In genomic region chr2:203802277-203803045, GRCh38 we compare ENCODE assay signal across 9 cellular contexts.
DNase-seq lines count a peak whose midpoint lies in the region; ATAC-seq and TF ChIP-seq lines count a peak whose summit lies in the region.
"Had no signal": no experiment of that assay in that cellular context is flagged by ENCODE, and none has a peak within 500 bp of the region (broad histone marks: within the 10 kb centered on the region; RNA-seq: fewer than 3 reads in every experiment).

No MANE protein-coding gene starts in this region.

- intact Hi-C loops in cardiac septum (cut with DNase I) = no loop called here

- ATAC-seq in SK-N-SH treated with all-trans-retinoic acid at 6 μM for 48 hours (peak; percentile 64), GM19467 (IDR thresholded peaks at IDR 0.05; ENCODE audit: unreplicated experiment) (no peak)

- DNase-seq in GM04503 (ENCODE audit: low read depth) = peak; percentile 97
- peak; percentile 97 for DNase-seq in astrocyte of the hippocampus (ENCODE audit: low read depth, low spot score)
- peak in 2 of 3 donors; percentile 48 to 60 for DNase-seq in stimulated activated CD4-positive, alpha-beta T cell treated with anti-CD3 and anti-CD28 coated beads, Interleukin-12 subunit alpha, Interleukin-12 subunit beta, amount 100 ng/mL, for 48 hours (ENCODE audit: low read depth in 2 of 3, low spot score in 1 of 3)
- no peak for DNase-seq in UCSD-AML1 (lab: John Stamatoyannopoulos, UW; ENCODE audit: unreplicated experiment)
- DNase-seq in ecto neural progenitor cell (ENCODE audit: low spot score) = no peak
- DNase-seq in cardiac septum (ENCODE audit: low spot score) = no peak
- DNase-seq: H7 had no signal

TF ChIP-seq in SK-N-SH treated with all-trans-retinoic acid at 6 μM for 48 hours, 23 proteins besides CTCF, POLR2A, EP300 and RAD21:
- no peak for TF ChIP-seq PATZ1 (CRISPR knock-in tag; IDR thresholded peaks at IDR 0.05; ENCODE audit: borderline replicate concordance)
- TF ChIP-seq CSRNP3 (CRISPR knock-in tag; IDR thresholded peaks at IDR 0.05) = no peak

Comparison
In these comparisons a context has a peak if more than half of its experiments do, and no peak if none do; other contexts are left out.
1. DNase-seq: peak in GM04503 (single experiment), astrocyte of the hippocampus (single experiment) and stimulated activated CD4-positive, alpha-beta T cell treated with anti-CD3 and anti-CD28 coated beads, Interleukin-12 subunit alpha, Interleukin-12 subunit beta, amount 100 ng/mL, for 48 hours (2 of 3); none in UCSD-AML1 (single experiment), ecto neural progenitor cell (single experiment) and cardiac septum (single experiment).